ENCODE assay signal across 29 cellular contexts in genomic region chr4:89129080-89129640, GRCh38. TPM values are rescaled to one million over a fixed set of nuclear protein-coding genes. Genes with fewer than 3 reads are reported as not detected.
DNase-seq lines count a peak whose midpoint lies in the region; ATAC-seq, FAIRE-seq and TF ChIP-seq lines count a peak whose summit lies in the region.
"Had no signal": no experiment of that assay in that cellular context is flagged by ENCODE, and none has a peak within 500 bp of the region (broad histone marks: within the 10 kb centered on the region; RNA-seq: fewer than 3 reads in every experiment).

No MANE protein-coding gene starts in this region.

- H3K9ac ChIP-seq in PC-3 (ENCODE audit: low read length): no peak overlapping the region
- H3K9ac ChIP-seq in kidney (ENCODE audit: low read length in 2 of 2): no peak overlapping the region
- H3K9ac ChIP-seq in H9 (ENCODE audit: extremely low read depth, insufficient read length, low read length): no peak overlapping the region
- H3K9ac ChIP-seq: SK-N-SH had no signal

- H3K27me3 Mint-ChIP-seq in H9 (ENCODE audit: low read depth): no peaks in the 10 kb centered on the region
- H3K27me3 Mint-ChIP-seq: progenitor cell of endocrine pancreas had no signal

- H3K27me3 ChIP-seq in PC-3 (ENCODE audit: low read length) (no peaks in the 10 kb centered on the region), H9 (ENCODE audit: insufficient read depth, low read length) (no peaks in the 10 kb centered on the region)
- H3K27me3 ChIP-seq: gastroesophageal sphincter had no signal

- no peak overlapping the region for H3K18ac ChIP-seq in H9 (ENCODE audit: insufficient read length, low read depth, low read length)

- H3K4me3 Mint-ChIP-seq in H9: no peak overlapping the region
- H3K4me3 Mint-ChIP-seq: activated CD4-positive, alpha-beta T cell treated with anti-CD3 and anti-CD28 coated beads for 36 hours; activated CD8-positive, alpha-beta memory T cell treated with anti-CD3 and anti-CD28 coated beads, Interleukin-2, amount 10 ng/mL, durations not matched to agents 7 days and 5 days; activated naive CD4-positive, alpha-beta T cell treated with anti-CD3 and anti-CD28 coated beads for 36 hours; activated T-cell treated with anti-CD3 and anti-CD28 coated beads, Interleukin-2, amount 50 U/mL, for 72 hours; B cell; nephron progenitor cell; type B pancreatic cell had no signal

- DNase-seq in EH (ENCODE audit: low read depth) (peak; percentile 84), PC-3 (peak; percentile 4), fibroblast of gingiva (ENCODE audit: low read depth) (peak; percentile 75), non-pigmented ciliary epithelial cell (ENCODE audit: low read depth) (peak; percentile 62), kidney (no peak), H9 (no peak), OCI-M1 (lab: John Stamatoyannopoulos, UW) (no peak)
- DNase-seq: activated CD4-positive, alpha-beta T cell treated with anti-CD3 and anti-CD28 coated beads for 36 hours; activated CD8-positive, alpha-beta memory T cell treated with anti-CD3 and anti-CD28 coated beads, Interleukin-2, amount 10 ng/mL, durations not matched to agents 7 days and 5 days; activated naive CD4-positive, alpha-beta T cell treated with anti-CD3 and anti-CD28 coated beads for 36 hours; activated T-cell treated with anti-CD3 and anti-CD28 coated beads, Interleukin-2, amount 50 U/mL, for 72 hours; cerebellar nuclear complex; Karpas-422; mucosa of descending colon; NCI-H1930; NCI-H226; nephron progenitor cell; SK-N-SH; T-helper 2 cell had no signal

- no peak for ATAC-seq in PC-3
- ATAC-seq in GM18511 (IDR thresholded peaks at IDR 0.05; ENCODE audit: unreplicated experiment): no peak
- ATAC-seq: activated CD4-positive, alpha-beta T cell treated with anti-CD3 and anti-CD28 coated beads for 36 hours; activated CD8-positive, alpha-beta memory T cell treated with anti-CD3 and anti-CD28 coated beads, Interleukin-2, amount 10 ng/mL, durations not matched to agents 7 days and 5 days; activated T-cell treated with anti-CD3 and anti-CD28 coated beads, Interleukin-2, amount 50 U/mL, for 72 hours; gastroesophageal sphincter; GM12878; mucosa of descending colon had no signal

- POLR2A ChIA-PET in PC-3 (lab: Charles Lee; ENCODE audit: unreplicated experiment): no interaction called here

- no peak for TF ChIP-seq CTCF in PC-3 (conservative IDR thresholded peaks at IDR 0.05; ENCODE audit: low read depth, low read length)
- TF ChIP-seq CTCF in kidney (IDR thresholded peaks at IDR 0.05; ENCODE audit: borderline replicate concordance, extremely low read depth, insufficient read depth): no peak
- no peak for TF ChIP-seq CTCF in H9 (conservative IDR thresholded peaks at IDR 0.05)

- FAIRE-seq in kidney (lab: Jason Lieb, UNC): no peak
- FAIRE-seq: GM12878, H54, islet of Langerhans had no signal

- no peak overlapping the region for H2BK5ac ChIP-seq in H9 (ENCODE audit: insufficient read length, low read length)

- H2AFZ ChIP-seq in PC-3 (ENCODE audit: low read length): no peak overlapping the region
- H2AFZ ChIP-seq in H9 (ENCODE audit: low read length): no peak overlapping the region

- H3T11ph ChIP-seq in H9 (ENCODE audit: low read length): no peak overlapping the region

- H3K9me3 ChIP-seq in PC-3 (ENCODE audit: low read length): no peaks in the 10 kb centered on the region
- H3K9me3 ChIP-seq in kidney (ENCODE audit: control insufficient read depth in 1 of 2, low read length in 2 of 2): no peaks in the 10 kb centered on the region
- no peaks in the 10 kb centered on the region for H3K9me3 ChIP-seq in H9 (ENCODE audit: control insufficient read depth, low read depth, low read length)
- H3K9me3 ChIP-seq: gastroesophageal sphincter, mucosa of descending colon, SK-N-SH had no signal

- no peaks in the 10 kb centered on the region for H3K36me3 Mint-ChIP-seq in H9 (ENCODE audit: insufficient read depth in 1 of 3, low read depth in 3 of 3)
- H3K36me3 Mint-ChIP-seq: activated CD8-positive, alpha-beta memory T cell treated with anti-CD3 and anti-CD28 coated beads, Interleukin-2, amount 10 ng/mL, durations not matched to agents 7 days and 5 days; type B pancreatic cell had no signal

- H2BK20ac ChIP-seq in H9 (ENCODE audit: low read depth, low read length, poor library complexity, severe bottlenecking): no peak overlapping the region

- no peaks in the 10 kb centered on the region for H3K23me2 ChIP-seq in H9 (ENCODE audit: insufficient read length, low read depth, low read length, poor library complexity, severe bottlenecking)

- H3K36me3 ChIP-seq in PC-3 (ENCODE audit: low read depth, low read length) (no peaks in the 10 kb centered on the region), kidney (ENCODE audit: control insufficient read depth in 1 of 2, insufficient read depth in 2 of 2, low read length in 2 of 2) (no peaks in the 10 kb centered on the region)
- H3K36me3 ChIP-seq: gastroesophageal sphincter had no signal

- no peaks in the 10 kb centered on the region for H3K79me2 ChIP-seq in PC-3 (ENCODE audit: low read length)
- no peaks in the 10 kb centered on the region for H3K79me2 ChIP-seq in H9 (ENCODE audit: insufficient read depth, low read length)

- H3K4me3 ChIP-seq in PC-3 (ENCODE audit: low read length) (no peak overlapping the region), kidney (ENCODE audit: low read length in 2 of 2) (no peak overlapping the region)
- H3K4me3 ChIP-seq: gastroesophageal sphincter, GM12878, mucosa of descending colon had no signal

- CTCF ChIA-PET in PC-3 (lab: Charles Lee): no interaction called here

- no peak overlapping the region for H2BK12ac ChIP-seq in H9 (ENCODE audit: insufficient read length, low read depth, low read length)

- H4K20me1 ChIP-seq in PC-3 (ENCODE audit: low read length): no peaks in the 10 kb centered on the region
- no peaks in the 10 kb centered on the region for H4K20me1 ChIP-seq in H9 (ENCODE audit: control insufficient read depth, insufficient read depth, insufficient read length)

- WGBS in H9 (ENCODE audit: extremely low coverage, insufficient read length, low lambda C conversion rate): no CpG with 5 or more reads among the region's 1 CpG

- no peak overlapping the region for H3K14ac ChIP-seq in H9 (ENCODE audit: insufficient read depth, low read length)

- no peak overlapping the region for H3K27ac Mint-ChIP-seq in H9
- H3K27ac Mint-ChIP-seq: activated CD4-positive, alpha-beta T cell treated with anti-CD3 and anti-CD28 coated beads for 36 hours; activated CD8-positive, alpha-beta memory T cell treated with anti-CD3 and anti-CD28 coated beads, Interleukin-2, amount 10 ng/mL, durations not matched to agents 7 days and 5 days; activated naive CD4-positive, alpha-beta T cell treated with anti-CD3 and anti-CD28 coated beads for 36 hours; activated T-cell treated with anti-CD3 and anti-CD28 coated beads, Interleukin-2, amount 50 U/mL, for 72 hours; B cell; nephron progenitor cell; progenitor cell of endocrine pancreas; type B pancreatic cell had no signal

- no peak overlapping the region for H2BK15ac ChIP-seq in H9 (ENCODE audit: low read depth, low read length)

- no peak overlapping the region for H4K8ac ChIP-seq in H9 (replicated peaks; ENCODE audit: insufficient read length, low read depth, low read length)

- no peak overlapping the region for H3K4ac ChIP-seq in H9 (ENCODE audit: low read depth, low read length)

- H3F3A ChIP-seq in PC-3 (ENCODE audit: low read length, unreplicated experiment): no peaks in the 10 kb centered on the region

- H3K27ac ChIP-seq in PC-3 (ENCODE audit: low read length) (no peak overlapping the region), kidney (ENCODE audit: low read depth in 2 of 2, low read length in 2 of 2) (no peak overlapping the region), H9 (ENCODE audit: insufficient read length, low read depth, low read length) (no peak overlapping the region)
- H3K27ac ChIP-seq: epithelial cell of prostate, gastroesophageal sphincter, RWPE1 had no signal

- H3K4me1 Mint-ChIP-seq in H9: no peaks in the 10 kb centered on the region
- H3K4me1 Mint-ChIP-seq: activated CD4-positive, alpha-beta T cell treated with anti-CD3 and anti-CD28 coated beads for 36 hours; B cell; nephron progenitor cell had no signal

- no peak overlapping the region for H3K56ac ChIP-seq in H9 (ENCODE audit: insufficient read length, low read depth, low read length)

- no peak overlapping the region for H3K23ac ChIP-seq in H9 (ENCODE audit: insufficient read length, low read depth, low read length)

- H3K79me1 ChIP-seq in H9 (ENCODE audit: insufficient read depth, low read depth, low read length, poor library complexity, severe bottlenecking): no peaks in the 10 kb centered on the region

- H3K9me3 Mint-ChIP-seq in H9: no peaks in the 10 kb centered on the region
- H3K9me3 Mint-ChIP-seq: activated naive CD4-positive, alpha-beta T cell treated with anti-CD3 and anti-CD28 coated beads for 36 hours; activated T-cell treated with anti-CD3 and anti-CD28 coated beads, Interleukin-2, amount 50 U/mL, for 72 hours; nephron progenitor cell; type B pancreatic cell had no signal

- H4K5ac ChIP-seq in H9 (ENCODE audit: insufficient read length, low read depth, low read length): no peak overlapping the region

- no peaks in the 10 kb centered on the region for H3K9me2 ChIP-seq in PC-3 (replicated peaks; ENCODE audit: low read length)
- H3K9me2 ChIP-seq: SK-N-SH had no signal

- H3K4me2 ChIP-seq in PC-3 (ENCODE audit: low read length): no peak overlapping the region
- H3K4me2 ChIP-seq in H9 (ENCODE audit: insufficient read depth, insufficient read length, low read length): no peak overlapping the region
- H3K4me2 ChIP-seq: SK-N-SH had no signal

- no TSS peak for BruUV-seq in PC-3 (replicated peaks; lab: Mats Ljungman, UMichigan)

- intact Hi-C loops in PC-3 (cut with micrococcal nuclease) (no loop called here), kidney (cut with DNase I) (no loop called here)

- H2BK120ac ChIP-seq in H9 (ENCODE audit: low read depth, low read length, poor library complexity, severe bottlenecking): no peak overlapping the region

- peaks cover 4% of the 10 kb centered on the region; the same call in 1 of the 2 replicates for H3K4me1 ChIP-seq in PC-3 (ENCODE audit: insufficient read depth, low read length)
- H3K4me1 ChIP-seq in kidney (ENCODE audit: control insufficient read depth in 1 of 2, insufficient read depth in 1 of 2, low read depth in 1 of 2, low read length in 2 of 2): peaks cover 3 to 13% of the 10 kb centered on the region in 2 donors
- H3K4me1 ChIP-seq in H9 (ENCODE audit: insufficient read depth, low read length): no peaks in the 10 kb centered on the region
- H3K4me1 ChIP-seq: gastroesophageal sphincter had no signal

- no peak overlapping the region for H4K91ac ChIP-seq in H9 (ENCODE audit: insufficient read length, low read depth, low read length)

- no peak overlapping the region for H2AK5ac ChIP-seq in H9 (ENCODE audit: insufficient read length, low read length)

RNA-seq across cellular contexts. Expression of gene TIGD2, which starts 17.8 kb away (rescaled TPM):
- total RNA-seq in PC-3 (2014; rRNA removed) (4.2 and 5.4 TPM in 2 replicates), kidney (9.1 TPM), H9 (2021) (10.1 and 10.4 TPM in 2 replicates)
- 5.1 TPM for polyA plus RNA-seq in kidney (ENCODE audit: insufficient read depth, low read depth, low replicate concordance)

Comparison
In these comparisons a context has a peak if more than half of its experiments do, and no peak if none do; other contexts are left out.
1. DNase-seq: peak in EH (single experiment), PC-3 (single experiment), fibroblast of gingiva (single experiment) and non-pigmented ciliary epithelial cell (single experiment); none in kidney (single experiment), H9 (single experiment) and OCI-M1 (single experiment).